In genomic region chr3:177026505-177027277, GRCh38 we compare ENCODE assay signal across 17 cellular contexts.
A peak's percentile ranks its signal among the peaks of the same experiment; 100 is the strongest.
DNase-seq lines count a peak whose midpoint lies in the region; ATAC-seq and TF ChIP-seq lines count a peak whose summit lies in the region.
"Had no signal": no experiment of that assay in that cellular context is flagged by ENCODE, and none has a peak within 500 bp of the region (broad histone marks: within the 10 kb centered on the region; RNA-seq: fewer than 3 reads in every experiment).

No MANE protein-coding gene starts in this region.

- CTCF ChIA-PET in CD4-positive, alpha-beta memory T cell (lab: Charles Lee; ENCODE audit: partially characterized antibody), result interaction anchor here (1.4 to 1.6 kb wide), 2 partner anchors 13 to 25 kb away, joined by 3 read pairs; no protein-coding TSS in a partner anchor

- H3K9me3 ChIP-seq in CD4-positive, alpha-beta memory T cell (ENCODE audit: control insufficient read depth in 1 of 2, low read length in 2 of 2), result no peaks in the 10 kb centered on the region
- no peaks in the 10 kb centered on the region for H3K9me3 ChIP-seq in adipocyte (ENCODE audit: control insufficient read depth, low read length)
- H3K9me3 ChIP-seq in uterus, result no peaks in the 10 kb centered on the region
- H3K9me3 ChIP-seq: MG63, SJCRH30 had no signal

- POLR2A ChIA-PET in CD4-positive, alpha-beta memory T cell (lab: Charles Lee; ENCODE audit: partially characterized antibody), result no interaction called here

- H3K4me1 Mint-ChIP-seq in CD4-positive, alpha-beta memory T cell, result peaks cover 0 to 2% (median 0%) of the 10 kb centered on the region in 4 donors
- peaks cover 11% of the 10 kb centered on the region for H3K4me1 Mint-ChIP-seq in endothelial cell (ENCODE audit: unreplicated experiment)
- H3K4me1 Mint-ChIP-seq: B cell had no signal

- no peak overlapping the region for H3K27ac ChIP-seq in CD4-positive, alpha-beta memory T cell (ENCODE audit: low read depth, low read length)
- no peak overlapping the region for H3K27ac ChIP-seq in uterus
- H3K27ac ChIP-seq: parathyroid adenoma, SJCRH30 had no signal

- TF ChIP-seq POLR2A in uterus (IDR thresholded peaks at IDR 0.05), result no peak

- H3K9ac ChIP-seq in adipocyte (ENCODE audit: low read length), result no peak overlapping the region
- H3K9ac ChIP-seq: parathyroid adenoma had no signal

- peaks cover 59 to 63% of the 10 kb centered on the region in 2 donors for H3K36me3 Mint-ChIP-seq in CD4-positive, alpha-beta memory T cell
- H3K36me3 Mint-ChIP-seq in endothelial cell (ENCODE audit: low read depth, unreplicated experiment), result peaks cover 12% of the 10 kb centered on the region

- no peaks in the 10 kb centered on the region for H3K9me3 Mint-ChIP-seq in CD4-positive, alpha-beta memory T cell
- no peaks in the 10 kb centered on the region for H3K9me3 Mint-ChIP-seq in endothelial cell (ENCODE audit: unreplicated experiment)

- H3K4me3 ChIP-seq in CD4-positive, alpha-beta memory T cell (ENCODE audit: low read length in 2 of 2), result no peak overlapping the region
- no peak overlapping the region for H3K4me3 ChIP-seq in adipocyte (ENCODE audit: low read length)
- no peak overlapping the region for H3K4me3 ChIP-seq in uterus
- H3K4me3 ChIP-seq in H7 (ENCODE audit: insufficient read depth, low read depth, low read length), result no peak overlapping the region
- H3K4me3 ChIP-seq: MG63, SJCRH30 had no signal

- H3K4me1 ChIP-seq in CD4-positive, alpha-beta memory T cell (ENCODE audit: insufficient read depth, low read length), result no peaks in the 10 kb centered on the region
- H3K4me1 ChIP-seq in adipocyte (ENCODE audit: control insufficient read depth, insufficient read depth, low read length), result peaks cover 15% of the 10 kb centered on the region
- no peaks in the 10 kb centered on the region for H3K4me1 ChIP-seq in uterus
- H3K4me1 ChIP-seq: SJCRH30 had no signal

- no peak for DNase-seq in CD4-positive, alpha-beta memory T cell
- DNase-seq in HT1080 (ENCODE audit: low read depth), result peak; percentile 26
- DNase-seq in adipocyte (ENCODE audit: low read depth), result peak; percentile 48
- DNase-seq in left ventricle myocardium superior, result no peak
- no peak for DNase-seq in endothelial cell (ENCODE audit: low spot score)
- DNase-seq in NOMO-1 (lab: John Stamatoyannopoulos, UW; ENCODE audit: unreplicated experiment in 2 of 2), result no peak
- DNase-seq in uterus, result no peak
- DNase-seq in H7, result no peak
- DNase-seq: activated CD8-positive, alpha-beta memory T cell treated with anti-CD3 and anti-CD28 coated beads for 24 hours; activated effector memory CD4-positive, alpha-beta T cell treated with anti-CD3 and anti-CD28 coated beads, Interleukin-2, amount 50 U/mL, for 16 hours; central memory CD4-positive, alpha-beta T cell; DMS53; MG63; NCI-H2081; SJCRH30 had no signal

- no peaks in the 10 kb centered on the region for H3K27me3 Mint-ChIP-seq in CD4-positive, alpha-beta memory T cell
- peaks cover 1% of the 10 kb centered on the region for H3K27me3 Mint-ChIP-seq in endothelial cell (ENCODE audit: unreplicated experiment)
- H3K27me3 Mint-ChIP-seq: B cell had no signal

- peak overlapping the region in 5 of 7 donors; percentile 31 to 84 (median 42) for H3K27ac Mint-ChIP-seq in CD4-positive, alpha-beta memory T cell
- H3K27ac Mint-ChIP-seq in endothelial cell (ENCODE audit: unreplicated experiment), result no peak overlapping the region
- H3K27ac Mint-ChIP-seq: B cell had no signal

- H3K4me3 Mint-ChIP-seq in CD4-positive, alpha-beta memory T cell, result no peak overlapping the region
- H3K4me3 Mint-ChIP-seq in endothelial cell (ENCODE audit: unreplicated experiment), result no peak overlapping the region
- H3K4me3 Mint-ChIP-seq: B cell had no signal

- intact Hi-C loops in CD4-positive, alpha-beta memory T cell (cut with micrococcal nuclease), result no loop called here
- intact Hi-C loops in left ventricle myocardium superior (cut with micrococcal nuclease) (no loop called here), uterus (cut with DNase I; ENCODE audit: low total_unique reads) (no loop called here)

- H3K27me3 ChIP-seq in CD4-positive, alpha-beta memory T cell (ENCODE audit: insufficient read depth, low read length), result no peaks in the 10 kb centered on the region
- H3K27me3 ChIP-seq in adipocyte (replicated peaks; ENCODE audit: control insufficient read depth, insufficient read depth, low read length), result no peaks in the 10 kb centered on the region
- H3K27me3 ChIP-seq in uterus, result no peaks in the 10 kb centered on the region
- H3K27me3 ChIP-seq in H7 (ENCODE audit: control insufficient read depth, insufficient read depth, low read length), result no peaks in the 10 kb centered on the region
- H3K27me3 ChIP-seq: MG63, SJCRH30 had no signal

- no peak for TF ChIP-seq CTCF in endothelial cell (IDR thresholded peaks at IDR 0.05; ENCODE audit: unreplicated experiment)
- no peak for TF ChIP-seq CTCF in uterus (IDR thresholded peaks at IDR 0.05)

- H3K36me3 ChIP-seq in CD4-positive, alpha-beta memory T cell (ENCODE audit: insufficient read depth, low read length), result peaks cover 12% of the 10 kb centered on the region
- peaks cover 68% of the 10 kb centered on the region for H3K36me3 ChIP-seq in adipocyte (ENCODE audit: control insufficient read depth, insufficient read depth, low read length, severe bottlenecking)
- no peaks in the 10 kb centered on the region for H3K36me3 ChIP-seq in uterus
- H3K36me3 ChIP-seq in H7 (replicated peaks; ENCODE audit: control insufficient read depth, insufficient read depth, low read length), result peaks cover 4% of the 10 kb centered on the region

- peak; percentile 61 for ATAC-seq in left ventricle myocardium superior

Comparison
In these comparisons a context has a peak if more than half of its experiments do, and no peak if none do; other contexts are left out.
1. DNase-seq: peak in HT1080 (single experiment) and adipocyte (single experiment); none in CD4-positive, alpha-beta memory T cell (0 of 5), left ventricle myocardium superior (single experiment), endothelial cell (single experiment), NOMO-1 (0 of 2), uterus (0 of 2) and H7 (single experiment).